Comparison of ENCODE assay signal across 8 cellular contexts in genomic region chr5:471750-472058, GRCh38. TPM values are rescaled to one million over a fixed set of nuclear protein-coding genes. Genes with fewer than 3 reads are reported as not detected.
DNase-seq lines count a peak whose midpoint lies in the region; ATAC-seq, FAIRE-seq and TF ChIP-seq lines count a peak whose summit lies in the region.

No MANE protein-coding gene starts in this region.

- intact Hi-C loops in endothelial cell of umbilical vein (cut with micrococcal nuclease): loop anchor here (5.0 kb wide), 1 partner anchor 141 kb away; the partner anchor contains the start of gene CEP72

- peak; percentile 31 for FAIRE-seq in endothelial cell of umbilical vein (lab: Jason Lieb, UNC)

- dilution Hi-C loops in endothelial cell of umbilical vein (cut with MboI; ENCODE audit: extremely low pct_ligation_motif_present, low sequenced_read_pairs): no loop called here

- no peak for TF ChIP-seq POLR2A in endothelial cell of umbilical vein (IDR thresholded peaks at IDR 0.05; ENCODE audit: low read depth, low read length)

- peak overlapping the region; percentile 70 for H3K4me2 ChIP-seq in OCI-LY3 (ENCODE audit: low read length)
- peak overlapping the region; percentile 68 for H3K4me2 ChIP-seq in endothelial cell of umbilical vein (ENCODE audit: insufficient read depth, low read length)

- DNase-seq in endothelial cell of umbilical vein (ENCODE audit: low read depth, low spot score) (no peak), retinal pigment epithelial cell (ENCODE audit: low read depth) (no peak), omental fat pad (ENCODE audit: low spot score) (no peak), NCI-H2171 (lab: John Stamatoyannopoulos, UW) (no peak), DMS153 treated with DMSO at 0.1 percent for 48 hours (lab: John Stamatoyannopoulos, UW; ENCODE audit: unreplicated experiment) (no peak), SKM-1 treated with dmso at 0.1 percent for 144 hours (lab: John Stamatoyannopoulos, UW; ENCODE audit: unreplicated experiment) (no peak)

- ATAC-seq in omental fat pad (ENCODE audit: low FRiP score): no peak

- peak overlapping the region; percentile 98; the same call in 1 of the 2 replicates for H3K9ac ChIP-seq in OCI-LY3 (ENCODE audit: low read length)
- H3K9ac ChIP-seq in endothelial cell of umbilical vein (replicated peaks; ENCODE audit: extremely low read depth, insufficient read depth, low read length): peak overlapping the region; percentile 76

- peaks cover 25% of the 10 kb centered on the region for H3K79me2 ChIP-seq in OCI-LY3 (ENCODE audit: low read length)
- peaks cover 4% of the 10 kb centered on the region for H3K79me2 ChIP-seq in endothelial cell of umbilical vein (ENCODE audit: control insufficient read depth, insufficient read depth, low read length)

- no peaks in the 10 kb centered on the region for H3K9me1 ChIP-seq in endothelial cell of umbilical vein (replicated peaks; ENCODE audit: control insufficient read depth, extremely low read depth, insufficient read depth, low read length)

- H3K27me3 ChIP-seq in OCI-LY3 (ENCODE audit: low read depth, low read length) (no peaks in the 10 kb centered on the region), endothelial cell of umbilical vein (ENCODE audit: control insufficient read depth in 2 of 2, insufficient read depth in 2 of 2, low read length in 2 of 2) (peaks cover 5 to 10% of the 10 kb centered on the region in 2 experiments)

- TF ChIP-seq CTCF in GM12875 (IDR thresholded peaks at IDR 0.05; ENCODE audit: borderline replicate concordance, insufficient read depth, low read depth, low read length): no peak
- TF ChIP-seq CTCF in OCI-LY3 (IDR thresholded peaks at IDR 0.05; ENCODE audit: low read depth, low read length): no peak
- TF ChIP-seq CTCF in endothelial cell of umbilical vein (IDR thresholded peaks at IDR 0.05; ENCODE audit: extremely low read depth in 1 of 2, insufficient read depth in 1 of 2, low read depth in 1 of 2, low read length in 2 of 2): no peak
- no peak for TF ChIP-seq CTCF in retinal pigment epithelial cell (conservative IDR thresholded peaks at IDR 0.05; ENCODE audit: low read depth, low read length)
- no peak for TF ChIP-seq CTCF in omental fat pad (IDR thresholded peaks at IDR 0.05)

- H3K4me1 ChIP-seq in OCI-LY3 (ENCODE audit: low read length): peaks cover 16% of the 10 kb centered on the region
- peaks cover 6% of the 10 kb centered on the region for H3K4me1 ChIP-seq in endothelial cell of umbilical vein (ENCODE audit: control insufficient read depth, extremely low read depth, insufficient read depth, low read length)

- BruUV-seq in endothelial cell of umbilical vein (replicated peaks; lab: Mats Ljungman, UMichigan): no TSS peak

- H3K27ac ChIP-seq in OCI-LY3 (ENCODE audit: low read length) (no peak overlapping the region), endothelial cell of umbilical vein (ENCODE audit: insufficient read depth, low read depth, low read length) (no peak overlapping the region)

- H4K20me1 ChIP-seq in OCI-LY3 (ENCODE audit: insufficient read depth, low read length): no peaks in the 10 kb centered on the region
- no peaks in the 10 kb centered on the region for H4K20me1 ChIP-seq in endothelial cell of umbilical vein (replicated peaks; ENCODE audit: control insufficient read depth, extremely low read depth, insufficient read depth, low read length)

- H3K4me3 ChIP-seq in GM12875 (ENCODE audit: low read depth, low read length) (peak overlapping the region; percentile 93), OCI-LY3 (ENCODE audit: low read length) (peak overlapping the region; percentile 97), endothelial cell of umbilical vein (replicated peaks in 1 of 3; ENCODE audit: insufficient read depth in 1 of 3, low read depth in 1 of 3, low read length in 3 of 3) (peak overlapping the region in 1 of 3 experiments; percentile 42), retinal pigment epithelial cell (ENCODE audit: low read length) (peak overlapping the region; percentile 65)

- CTCF ChIA-PET in endothelial cell of umbilical vein (lab: Charles Lee): interaction anchor here (3.5 kb wide), 1 partner anchor 25 kb away, joined by 23 read pairs; no protein-coding TSS in a partner anchor

- H3K36me3 ChIP-seq in OCI-LY3 (replicated peaks; ENCODE audit: low read depth, low read length) (peaks cover 6% of the 10 kb centered on the region), endothelial cell of umbilical vein (ENCODE audit: control insufficient read depth in 2 of 2, extremely low read depth in 1 of 2, insufficient read depth in 2 of 2, low read length in 2 of 2) (peaks cover 0 to 3% of the 10 kb centered on the region in 2 experiments)

- H3K9me3 ChIP-seq in OCI-LY3 (ENCODE audit: insufficient read depth, low read length) (no peaks in the 10 kb centered on the region), endothelial cell of umbilical vein (replicated peaks; ENCODE audit: control insufficient read depth, insufficient read depth, low read length) (no peaks in the 10 kb centered on the region)

- POLR2A ChIA-PET in endothelial cell of umbilical vein (lab: Charles Lee): interaction anchor here (0.6 kb wide), 1 partner anchor 82 kb away, joined by 5 read pairs; no protein-coding TSS in a partner anchor

- H2AFZ ChIP-seq in OCI-LY3 (ENCODE audit: low read depth, low read length) (no peak overlapping the region), endothelial cell of umbilical vein (ENCODE audit: low read depth, low read length) (no peak overlapping the region)

TF ChIP-seq in endothelial cell of umbilical vein, 7 proteins besides CTCF, POLR2A, EP300 and RAD21:
- no peak for TF ChIP-seq EZH2 (IDR thresholded peaks at IDR 0.05; ENCODE audit: borderline replicate concordance, low read depth, low read length, severe bottlenecking)
- no peak for TF ChIP-seq POLR2AphosphoS5 (IDR thresholded peaks at IDR 0.05; ENCODE audit: insufficient read depth, low read depth, low read length)
- no peak for TF ChIP-seq MAX (IDR thresholded peaks at IDR 0.05; ENCODE audit: insufficient read depth, insufficient read length)
- TF ChIP-seq FOS (IDR thresholded peaks at IDR 0.05; ENCODE audit: borderline replicate concordance, insufficient read depth, low read length): no peak
- no peak for TF ChIP-seq JUN (IDR thresholded peaks at IDR 0.05; ENCODE audit: borderline replicate concordance, insufficient read depth, insufficient read length, low read depth)
- no peak for TF ChIP-seq MYC (IDR thresholded peaks at IDR 0.05; ENCODE audit: low read depth, low read length)
- no peak for TF ChIP-seq GATA2 (IDR thresholded peaks at IDR 0.05; ENCODE audit: insufficient read depth, insufficient read length, low read depth, low read length)
TF ChIP-seq in endothelial cell of umbilical vein: peak in this region for 0.

RNA-seq across cellular contexts. Expression of gene EXOC3, which starts 28.7 kb away (rescaled TPM):
- total RNA-seq in endothelial cell of umbilical vein (52.9 and 55.4 TPM in 2 replicates), omental fat pad (10 to 100 TPM; 46.0 to 56.1 (median 49.5) TPM)
- 26.4 and 27.2 TPM in 2 replicates for polyA plus RNA-seq in endothelial cell of umbilical vein
- polyA plus RNA-seq in endothelial cell of umbilical vein (2011; cell fraction: cytosol; rRNA removed): 22.0 and 22.7 TPM in 2 replicates
- polyA plus RNA-seq in endothelial cell of umbilical vein (2011; cell fraction: nucleus; rRNA removed): 79.9 and 81.6 TPM in 2 replicates
- 32.2 and 34.4 TPM in 2 replicates for polyA plus RNA-seq in endothelial cell of umbilical vein (2012)
- polyA minus RNA-seq in endothelial cell of umbilical vein: 24.8 and 29.0 TPM in 2 replicates
- polyA minus RNA-seq in endothelial cell of umbilical vein (2011; cell fraction: cytosol; rRNA and poly(A)+ RNA removed): 26.3 TPM
- polyA minus RNA-seq in endothelial cell of umbilical vein (2011; cell fraction: nucleus; rRNA and poly(A)+ RNA removed): 19.5 and 26.5 TPM in 2 replicates

RNA-seq across cellular contexts. Expression of gene SLC9A3, which starts 52.5 kb away (rescaled TPM):
- 0.82 and 0.92 TPM in 2 replicates for total RNA-seq in endothelial cell of umbilical vein
- polyA plus RNA-seq in endothelial cell of umbilical vein: 0.79 and 0.88 TPM in 2 replicates
- 0.58 and 0.75 TPM in 2 replicates for polyA plus RNA-seq in endothelial cell of umbilical vein (2011; cell fraction: cytosol; rRNA removed)
- 0.88 and 0.92 TPM in 2 replicates for polyA plus RNA-seq in endothelial cell of umbilical vein (2011; cell fraction: nucleus; rRNA removed)
- 0.64 and 0.79 TPM in 2 replicates for polyA plus RNA-seq in endothelial cell of umbilical vein (2012)
- polyA minus RNA-seq in endothelial cell of umbilical vein: 0.23 and 0.24 TPM in 2 replicates
- 1.1 TPM for polyA minus RNA-seq in endothelial cell of umbilical vein (2011; cell fraction: cytosol; rRNA and poly(A)+ RNA removed)
- 0.43 and 0.48 TPM in 2 replicates for polyA minus RNA-seq in endothelial cell of umbilical vein (2011; cell fraction: nucleus; rRNA and poly(A)+ RNA removed)
- 1 to 10 TPM; 1.0 to 4.3 (median 1.7) TPM for total RNA-seq in omental fat pad
